Comparison of ENCODE assay signal across 8 cellular contexts in the genomic region with DNA sequence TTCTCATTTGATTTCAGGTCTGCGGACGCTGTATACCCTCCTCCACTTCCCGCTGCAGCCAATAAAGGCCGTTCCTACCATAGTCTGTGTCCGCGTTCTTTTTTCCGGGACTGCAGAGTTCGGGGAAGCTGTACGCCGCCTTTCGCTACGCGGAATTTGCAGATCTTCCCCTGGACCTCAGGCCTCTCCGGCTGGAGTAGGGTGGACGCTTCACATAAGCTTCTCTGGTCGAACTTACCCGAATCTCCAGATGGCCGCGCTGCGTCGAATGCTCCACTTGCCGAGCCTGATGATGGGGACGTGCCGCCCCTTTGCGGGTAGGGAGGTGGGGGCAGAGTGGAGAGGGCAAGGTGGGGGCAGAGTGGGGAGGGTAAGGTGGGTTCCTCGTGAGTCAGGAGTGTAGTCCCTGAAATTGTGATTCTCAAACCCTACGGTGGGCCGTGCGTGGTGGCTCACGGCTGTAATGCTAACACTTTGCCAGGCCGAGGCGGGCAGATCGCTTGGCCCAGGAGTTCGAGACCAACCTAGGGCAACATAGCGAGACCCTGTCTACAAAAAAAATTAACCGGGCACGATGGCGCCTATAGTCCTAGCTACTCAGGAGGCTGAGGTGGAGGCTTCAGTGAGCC. TPM values are rescaled to one million over a fixed set of nuclear protein-coding genes. Genes with fewer than 3 reads are reported as not detected.
A peak's percentile ranks its signal among the peaks of the same experiment; 100 is the strongest.
DNase-seq lines count a peak whose midpoint lies in the region; ATAC-seq and TF ChIP-seq lines count a peak whose summit lies in the region.

No MANE protein-coding gene starts in this region.

- H3K27ac ChIP-seq in DND-41 (ENCODE audit: low read length) (peak overlapping the region; percentile 89), muscle layer of duodenum (ENCODE audit: low read length) (peak overlapping the region; percentile 85), stomach (peak overlapping the region; percentile 91 to 97 (median 94))

- H3K4me3 Mint-ChIP-seq in endothelial cell (ENCODE audit: unreplicated experiment) = peak overlapping the region; percentile 97

- H3K4me3 ChIP-seq in DND-41 (ENCODE audit: low read depth in 1 of 2, low read length in 2 of 2) (peak overlapping the region; percentile 58 to 72), H7 (ENCODE audit: insufficient read depth, low read depth, low read length) (peak overlapping the region; percentile 79), muscle layer of duodenum (ENCODE audit: low read depth in 1 of 2, low read length in 2 of 2) (peak overlapping the region; percentile 86 to 90), stomach (peak overlapping the region; percentile 78 to 94 (median 83))

- DNase-seq in DND-41 (peak; percentile 78), H7 (peak; percentile 59), NCI-H146 (lab: John Stamatoyannopoulos, UW) (peak; percentile 70), endothelial cell (ENCODE audit: low spot score) (peak; percentile 52), stomach (peak; percentile 50), HuH-7.5 (ENCODE audit: low spot score) (no peak)
- peak; percentile 87 for DNase-seq in activated CD8-positive, alpha-beta memory T cell treated with anti-CD3 and anti-CD28 coated beads, Interleukin-2, amount 50 U/mL, for 48 hours

- H3K9me3 Mint-ChIP-seq in endothelial cell (ENCODE audit: unreplicated experiment) = no peaks in the 10 kb centered on the region

- WGBS in stomach, 5 donors = 0 to 3% (median 2%) methylated on average over 38 of the region's 38 CpGs

- peak overlapping the region; percentile 77 for H2AFZ ChIP-seq in DND-41 (ENCODE audit: low read depth, low read length)

- peak overlapping the region; percentile 76 for H3K9ac ChIP-seq in DND-41 (ENCODE audit: low read depth, low read length)

- TF ChIP-seq CTCF in DND-41 (IDR thresholded peaks at IDR 0.05; ENCODE audit: borderline replicate concordance, extremely low read depth, low read length, poor library complexity, severe bottlenecking) (peak; percentile 7), endothelial cell (IDR thresholded peaks at IDR 0.05; ENCODE audit: unreplicated experiment) (no peak), stomach (IDR thresholded peaks at IDR 0.05) (no peak)

- ATAC-seq in DND-41 (ENCODE audit: insufficient read depth, low read depth) = peak; percentile 51

- H3K4me1 ChIP-seq in DND-41 (ENCODE audit: insufficient read depth, low read length) (peaks cover 54% of the 10 kb centered on the region), muscle layer of duodenum (ENCODE audit: control insufficient read depth in 1 of 2, insufficient read depth in 2 of 2, low read length in 2 of 2) (peaks cover 15 to 34% of the 10 kb centered on the region in 2 donors), stomach (peaks cover 36 to 69% (median 62%) of the 10 kb centered on the region in 4 donors)

- peaks cover 21% of the 10 kb centered on the region for H3K4me1 Mint-ChIP-seq in endothelial cell (ENCODE audit: unreplicated experiment)

- H4K20me1 ChIP-seq in DND-41 (ENCODE audit: insufficient read depth, low read length) = peaks cover 10% of the 10 kb centered on the region

- TF ChIP-seq POLR2A in stomach (IDR thresholded peaks at IDR 0.05) = no peak

- TF ChIP-seq EP300 in stomach (IDR thresholded peaks at IDR 0.05) = no peak

- H3K27ac Mint-ChIP-seq in endothelial cell (ENCODE audit: unreplicated experiment) = peak overlapping the region; percentile 90

- H3K4me2 ChIP-seq in DND-41 (ENCODE audit: insufficient read depth, low read length) = peak overlapping the region; percentile 86

- H3K79me2 ChIP-seq in DND-41 (ENCODE audit: insufficient read depth, low read length) = peaks cover 66% of the 10 kb centered on the region

- peaks cover 4% of the 10 kb centered on the region for H3K36me3 Mint-ChIP-seq in endothelial cell (ENCODE audit: low read depth, unreplicated experiment)

- intact Hi-C loops in stomach (cut with DNase I; ENCODE audit: low total_unique reads) = no loop called here

- peaks cover 3% of the 10 kb centered on the region for H3K27me3 Mint-ChIP-seq in endothelial cell (ENCODE audit: unreplicated experiment)

- H3K27me3 ChIP-seq in DND-41 (ENCODE audit: insufficient read depth, low read length, poor library complexity) = no peaks in the 10 kb centered on the region
- H3K27me3 ChIP-seq in H7 (ENCODE audit: control insufficient read depth, insufficient read depth, low read length) = no peaks in the 10 kb centered on the region
- no peaks in the 10 kb centered on the region for H3K27me3 ChIP-seq in muscle layer of duodenum (ENCODE audit: low read depth, low read length)
- H3K27me3 ChIP-seq in stomach = no peaks in the 10 kb centered on the region

- H3K36me3 ChIP-seq in DND-41 (ENCODE audit: insufficient read depth, low read length) = peaks cover 42% of the 10 kb centered on the region
- H3K36me3 ChIP-seq in H7 (replicated peaks; ENCODE audit: control insufficient read depth, insufficient read depth, low read length) = peaks cover 20% of the 10 kb centered on the region
- H3K36me3 ChIP-seq in muscle layer of duodenum (ENCODE audit: control insufficient read depth in 1 of 2, insufficient read depth in 2 of 2, low read length in 2 of 2) = peaks cover 8% of the 10 kb centered on the region in 2 donors
- H3K36me3 ChIP-seq in stomach = peaks cover 9 to 42% (median 29%) of the 10 kb centered on the region in 4 donors

- H3K9me3 ChIP-seq in DND-41 (ENCODE audit: insufficient read depth, low read length, severe bottlenecking) (no peaks in the 10 kb centered on the region), muscle layer of duodenum (ENCODE audit: control insufficient read depth in 1 of 2, low read length in 2 of 2) (no peaks in the 10 kb centered on the region), stomach (no peaks in the 10 kb centered on the region)

RNA-seq across cellular contexts. Expression of a gene that starts 0.6 kb away (rescaled TPM):
- 24.7 and 38.1 TPM in 2 replicates for total RNA-seq in H7 (2014; rRNA removed; shearing (Covaris generic))
- total RNA-seq in endothelial cell (ENCODE audit: unreplicated experiment) (8.7 TPM), stomach (1 to 10 TPM in 4 of 5 donors, not detected in 1; 3.5 to 7.6 (median 4.9) TPM)
- polyA plus RNA-seq in stomach = 10 to 100 TPM in 2 of 3 donors, 1 to 10 TPM in 1; 8.7 to 25.5 (median 19.9) TPM

RNA-seq across cellular contexts. Expression of a gene that starts 0.7 kb away (rescaled TPM):
- total RNA-seq in H7 (2014; rRNA removed; shearing (Covaris generic)) = 107 and 136 TPM in 2 replicates
- total RNA-seq in endothelial cell (ENCODE audit: unreplicated experiment) (60.1 TPM), stomach (10 to 100 TPM in 4 of 5 donors, 1 to 10 TPM in 1; 5.8 to 58.2 (median 27.2) TPM)
- polyA plus RNA-seq in stomach = 100 to 1,000 TPM; 112 to 179 (median 139) TPM

RNA-seq across cellular contexts. Expression of a gene that starts 5.7 kb away (rescaled TPM):
- total RNA-seq in H7 (2014; rRNA removed; shearing (Covaris generic)) = 19.0 and 22.4 TPM in 2 replicates
- 4.7 TPM for total RNA-seq in endothelial cell (ENCODE audit: unreplicated experiment)
- total RNA-seq in stomach = 10 to 100 TPM in 2 of 5 donors, 1 to 10 TPM in 3; 4.2 to 49.8 (median 8.1) TPM
- polyA plus RNA-seq in stomach = 10 to 100 TPM; 16.2 to 30.3 (median 20.9) TPM

RNA-seq across cellular contexts. Expression of a gene that starts 6.3 kb away (rescaled TPM):
- total RNA-seq in H7 (2014; rRNA removed; shearing (Covaris generic)) = 2.7 and 4.5 TPM in 2 replicates
- 11.2 TPM for total RNA-seq in endothelial cell (ENCODE audit: unreplicated experiment)
- total RNA-seq in stomach = 10 to 100 TPM in 3 of 5 donors, 1 to 10 TPM in 1, under 1 TPM in 1; 0.45 to 56.6 (median 10.3) TPM
- 1 to 10 TPM; 4.9 to 6.8 (median 5.5) TPM for polyA plus RNA-seq in stomach

RNA-seq across cellular contexts. Expression of a gene that starts 12.6 kb away (rescaled TPM):
- total RNA-seq in H7 (2014; rRNA removed; shearing (Covaris generic)) = 19.5 and 26.1 TPM in 2 replicates
- total RNA-seq in endothelial cell (ENCODE audit: unreplicated experiment) (24.8 TPM), stomach (10 to 100 TPM in 4 of 5 donors, 1 to 10 TPM in 1; 5.8 to 16.7 (median 15.1) TPM)
- polyA plus RNA-seq in stomach = 1 to 10 TPM; 5.9 to 7.2 (median 7.2) TPM
